8 cellular contexts compared by ENCODE assay signal in genomic region chr5:178624626-178625546, GRCh38. TPM values are rescaled to one million over a fixed set of nuclear protein-coding genes. Genes with fewer than 3 reads are reported as not detected.
A peak's percentile ranks its signal among the peaks of the same experiment; 100 is the strongest.
DNase-seq lines count a peak whose midpoint lies in the region; ATAC-seq, FAIRE-seq and TF ChIP-seq lines count a peak whose summit lies in the region.

No MANE protein-coding gene starts in this region.

- H3K27me3 ChIP-seq in K562 (ENCODE audit: control insufficient read depth in 2 of 2, insufficient read depth in 2 of 2, low read length in 2 of 2), result no peaks in the 10 kb centered on the region

- no peak for TF ChIP-seq POLR2A in A549 (IDR thresholded peaks at IDR 0.05; ENCODE audit: low read length)
- TF ChIP-seq POLR2A in K562 (conservative IDR thresholded peaks at IDR 0.05), result no peak

- WGBS in A549 (ENCODE audit: missing lambda C conversion rate), result 94% methylated on average over 15 of the region's 15 CpGs
- WGBS in K562 (ENCODE audit: insufficient coverage, low coverage, missing lambda C conversion rate), result 9% methylated on average over 14 of the region's 15 CpGs
- WGBS in mesodermal cell (ENCODE audit: insufficient coverage in 2 of 2), 2 experiments, result 28 to 50% methylated on average over 9 to 10 of the region's 15 CpGs

- no peak overlapping the region for H3K27ac ChIP-seq in A549
- peak overlapping the region; percentile 84 for H3K27ac ChIP-seq in K562 (ENCODE audit: extremely low read depth, low read depth, low read length)
- H3K27ac ChIP-seq in mesodermal cell (ENCODE audit: low read depth, low read length, severe bottlenecking), result peak overlapping the region; percentile 89

- H3K36me3 ChIP-seq in K562 (ENCODE audit: control insufficient read depth, insufficient read depth, low read length), result peaks cover 34% of the 10 kb centered on the region
- peaks cover 35% of the 10 kb centered on the region for H3K36me3 ChIP-seq in mesodermal cell (ENCODE audit: control insufficient read depth, insufficient read depth, low read length)

- DNase-seq in A549 (ENCODE audit: low read depth in 1 of 2, low spot score in 1 of 2), result no peak
- peak; percentile 61 for DNase-seq in HFFc6
- DNase-seq in K562 (ENCODE audit: extremely low read depth in 1 of 4, low spot score in 3 of 4), result peak in 1 of 4 experiments; percentile 27
- no peak for DNase-seq in stimulated activated CD4-positive, alpha-beta T cell treated with anti-CD3 and anti-CD28 coated beads, Interleukin-4, amount 100 ng/mL, for 24 hours
- DNase-seq in NCI-H128 (lab: John Stamatoyannopoulos, UW; ENCODE audit: unreplicated experiment), result no peak

- H3K4me1 ChIP-seq in A549, result peaks cover 14% of the 10 kb centered on the region
- peaks cover 4 to 5% of the 10 kb centered on the region in 2 experiments; a peak in 2 of 5 replicates for H3K4me1 ChIP-seq in K562 (replicated peaks in 1 of 2; ENCODE audit: control insufficient read depth in 2 of 2, insufficient read depth in 2 of 2, low read length in 2 of 2)
- H3K4me1 ChIP-seq in mesodermal cell (ENCODE audit: control insufficient read depth, insufficient read depth, low read length, poor library complexity, severe bottlenecking), result no peaks in the 10 kb centered on the region

- intact Hi-C loops in K562 (cut with micrococcal nuclease), result loop anchor here (10.0 kb wide), 1 partner anchor 210 kb away; no protein-coding TSS in a partner anchor

- TF ChIP-seq EP300 in A549 (IDR thresholded peaks at IDR 0.05), result no peak
- TF ChIP-seq EP300 in K562 (IDR thresholded peaks at IDR 0.05; ENCODE audit: low read length), result no peak

- H3K4me3 ChIP-seq in A549 (peak overlapping the region; percentile 82), K562 (peak overlapping the region; percentile 96), mesodermal cell (ENCODE audit: extremely low read depth, insufficient read depth, low read length, poor library complexity, severe bottlenecking) (peak overlapping the region; percentile 88)

- H3K4me1 Mint-ChIP-seq in HFFc6 (ENCODE audit: low read depth), result peaks cover 25% of the 10 kb centered on the region

- no peaks in the 10 kb centered on the region for H4K20me1 ChIP-seq in K562 (replicated peaks; ENCODE audit: control insufficient read depth, insufficient read depth, low read length)

- H3K4me2 ChIP-seq in A549 (peak overlapping the region; percentile 77), K562 (ENCODE audit: insufficient read depth, low read length) (peak overlapping the region; percentile 98)

- in situ Hi-C loops in K562 (cut with MboI), result no loop called here

- TF ChIP-seq RAD21 in A549 (conservative IDR thresholded peaks at IDR 0.05 in 1 of 2, IDR thresholded peaks at IDR 0.05 in 1 of 2) (no peak), K562 (CRISPR knock-in tag; conservative IDR thresholded peaks at IDR 0.05 in 1 of 2, IDR thresholded peaks at IDR 0.05 in 1 of 2) (no peak)

- no peaks in the 10 kb centered on the region for H3K9me1 ChIP-seq in K562 (ENCODE audit: control insufficient read depth, insufficient read depth, low read length)

- CTCF ChIA-PET in A549 (lab: Yijun Ruan, JAX), result interaction anchor here (0.7 to 1.6 kb wide), 3 partner anchors 35 to 870 kb away, joined by 3 to 4 read pairs (median 3); partner anchors contain the start of gene COL23A1
- CTCF ChIA-PET in K562 (lab: Yijun Ruan, JAX; ENCODE audit: low intra/inter-chr PET ratio), result no interaction called here

- peaks cover 22% of the 10 kb centered on the region for H3K36me3 Mint-ChIP-seq in HFFc6 (ENCODE audit: low read depth)

- H3K4me3 Mint-ChIP-seq in HFFc6, result peak overlapping the region; percentile 92

- TF ChIP-seq CTCF in A549 (IDR thresholded peaks at IDR 0.05) (no peak), HFFc6 (IDR thresholded peaks at IDR 0.05) (no peak), K562 (IDR thresholded peaks at IDR 0.05 in 2 of 3, conservative IDR thresholded peaks at IDR 0.05 in 1 of 3; ENCODE audit: insufficient read depth in 2 of 3, low read depth in 1 of 3, low read length in 3 of 3) (no peak)

- peak overlapping the region; percentile 87 to 89 for H3K9ac ChIP-seq in K562 (ENCODE audit: insufficient read depth in 1 of 2, low read depth in 2 of 2, low read length in 2 of 2)

- ATAC-seq in A549 (no peak), K562 (peak; percentile 15), GM21528 (IDR thresholded peaks at IDR 0.05; ENCODE audit: low FRiP score, unreplicated experiment) (no peak), HG03045 (IDR thresholded peaks at IDR 0.05; ENCODE audit: unreplicated experiment) (no peak)

- FAIRE-seq in A549 (lab: Jason Lieb, UNC) (no peak), K562 (lab: Jason Lieb, UNC) (peak; percentile 52)

- 0 out of 2 replicates have a peak overlapping the region, but pooled peaks have one; percentile 5 for H2AFZ ChIP-seq in K562 (ENCODE audit: low read depth, low read length)

- POLR2A ChIA-PET in A549 (lab: Yijun Ruan, JAX), result interaction anchor here (1.7 kb wide), 1 partner anchor 24 kb away, joined by 3 read pairs; no protein-coding TSS in a partner anchor
- POLR2A ChIA-PET in K562 (lab: Yijun Ruan, JAX), result interaction anchor here (0.7 to 3.4 kb wide), 11 partner anchors 13 to 1516 kb away, joined by 3 to 14 read pairs (median 3); no protein-coding TSS in a partner anchor

- H3K27ac Mint-ChIP-seq in HFFc6, result peak overlapping the region; percentile 98

- H3K27me3 Mint-ChIP-seq in HFFc6 (ENCODE audit: insufficient read depth), result peaks cover 4% of the 10 kb centered on the region

- H3K79me2 ChIP-seq in K562 (ENCODE audit: control insufficient read depth, insufficient read depth, low read length), result peaks cover 52% of the 10 kb centered on the region

- H3K9me3 ChIP-seq in A549 (peaks cover 22% of the 10 kb centered on the region), K562 (replicated peaks; ENCODE audit: control insufficient read depth, insufficient read depth, low read depth, low read length) (peaks cover 4% of the 10 kb centered on the region), mesodermal cell (ENCODE audit: control insufficient read depth, low read length) (no peaks in the 10 kb centered on the region)

- H3K9me3 Mint-ChIP-seq in HFFc6, result no peaks in the 10 kb centered on the region

- no TSS peak for BruUV-seq in K562 (replicated peaks; lab: Mats Ljungman, UMichigan)

RNA-seq across cellular contexts. Expression of gene CLK4, which starts 2.0 kb away (rescaled TPM):
- polyA plus RNA-seq in A549 (2011; rRNA removed) (21.8 and 26.0 TPM in 2 replicates), A549 (2017; fragmentation: RNase III; extraction: RNeasy Plus Mini Kit Qiagen cat#74134 plus additional on column Dnase treatment) (12.6 to 14.1 TPM (median 13.1 TPM) in 3 replicates), K562 (2011; rRNA removed) (21.1 and 23.1 TPM in 2 replicates), K562 (2014; fragmentation: Illumina TruSeq; extraction: Trizol) (9.6 and 10.5 TPM in 2 replicates), K562 (2014; fragmentation: Nextera tagmentation; extraction: Ambion mirVana) (10 to 100 TPM; 12.9 to 13.9 TPM), K562 (2014; rRNA removed) (11.9 and 14.6 TPM in 2 replicates)
- 4.6 and 5.0 TPM in 2 replicates for polyA plus RNA-seq in A549 (2012; cell fraction: cytosol; rRNA removed)
- 8.1 and 11.0 TPM in 2 replicates for polyA plus RNA-seq in A549 (2012; cell fraction: nucleus; rRNA removed)
- polyA minus RNA-seq in A549 (2011; rRNA and poly(A)+ RNA removed), result 15.2 and 18.9 TPM in 2 replicates
- 10 to 100 TPM in 2 of 6 experiments, 1 to 10 TPM in 4; 8.5 to 11.7 (median 8.8) TPM for total RNA-seq in HFFc6 (2021; fragmentation: NEBNext Ultra II Directional; extraction: Animal tissue kit (Norgen Biotek cat#: 25700))
- 59.0 and 147 TPM in 2 replicates for total RNA-seq in K562 (2011; cell fraction: chromatin; rRNA removed; ENCODE audit: low replicate concordance)
- 30.5 and 35.3 TPM in 2 replicates for total RNA-seq in K562 (2011; cell fraction: nucleolus; rRNA removed)
- 75.2 and 130 TPM in 2 replicates for total RNA-seq in K562 (2011; cell fraction: nucleoplasm; rRNA removed)
- total RNA-seq in K562 (2014; rRNA removed) (17.0 and 18.5 TPM in 2 replicates), K562 (2014; rRNA removed; fragmentation: Illumina TruSeq; extraction: Trizol) (17.3 and 17.7 TPM in 2 replicates), K562 (2015; rRNA removed; fragmentation: Illumina TruSeq; extraction: Trizol) (20.3 and 22.6 TPM in 2 replicates), K562 (2021) (11.8 and 13.0 TPM in 2 replicates)
- polyA plus RNA-seq in K562 (2011; cell fraction: cytosol; rRNA removed), result 3.1 and 7.4 TPM in 2 replicates
- polyA plus RNA-seq in K562 (2011; cell fraction: nucleus; rRNA removed), result 60.8 and 88.8 TPM in 2 replicates
- polyA plus RNA-seq in K562 (2012), result 9.0 and 9.9 TPM in 2 replicates
- polyA minus RNA-seq in K562 (2011; rRNA and poly(A)+ RNA removed), result 69.5 and 71.9 TPM in 2 replicates
- polyA minus RNA-seq in K562 (2011; cell fraction: cytosol; rRNA and poly(A)+ RNA removed), result 6.1 and 7.1 TPM in 2 replicates
- 71.5 and 133 TPM in 2 replicates for polyA minus RNA-seq in K562 (2011; cell fraction: nucleus; rRNA and poly(A)+ RNA removed)
- 15.4 TPM for polyA plus RNA-seq in mesodermal cell (2013, experiment 1 of 2)
- 19.6 TPM for polyA plus RNA-seq in mesodermal cell (2013, experiment 2 of 2)

RNA-seq across cellular contexts. Expression of gene COL23A1, which starts 34.7 kb away (rescaled TPM):
- polyA plus RNA-seq in A549 (2011; rRNA removed) (not detected in 2 replicates), A549 (2017; fragmentation: RNase III; extraction: RNeasy Plus Mini Kit Qiagen cat#74134 plus additional on column Dnase treatment) (not detected in 3 replicates), K562 (2011; rRNA removed) (not detected in 2 replicates), K562 (2014; fragmentation: Illumina TruSeq; extraction: Trizol) (not detected in 2 replicates), K562 (2014; fragmentation: Nextera tagmentation; extraction: Ambion mirVana) (not detected), K562 (2014; rRNA removed) (0.09 TPM in 1 of 2 replicates, not detected in the other)
- not detected in 2 replicates for polyA plus RNA-seq in A549 (2012; cell fraction: cytosol; rRNA removed)
- polyA plus RNA-seq in A549 (2012; cell fraction: nucleus; rRNA removed), result not detected in 2 replicates
- not detected in 2 replicates for polyA minus RNA-seq in A549 (2011; rRNA and poly(A)+ RNA removed)
- not detected for total RNA-seq in HFFc6 (2021; fragmentation: NEBNext Ultra II Directional; extraction: Animal tissue kit (Norgen Biotek cat#: 25700))
- not detected in 2 replicates for total RNA-seq in K562 (2011; cell fraction: chromatin; rRNA removed; ENCODE audit: low replicate concordance)
- not detected in 2 replicates for total RNA-seq in K562 (2011; cell fraction: nucleolus; rRNA removed)
- total RNA-seq in K562 (2011; cell fraction: nucleoplasm; rRNA removed), result not detected in 2 replicates
- total RNA-seq in K562 (2014; rRNA removed) (not detected in 2 replicates), K562 (2014; rRNA removed; fragmentation: Illumina TruSeq; extraction: Trizol) (not detected in 2 replicates), K562 (2015; rRNA removed; fragmentation: Illumina TruSeq; extraction: Trizol) (not detected in 2 replicates), K562 (2021) (0.09 TPM in 1 of 2 replicates, not detected in the other)
- not detected in 2 replicates for polyA plus RNA-seq in K562 (2011; cell fraction: cytosol; rRNA removed)
- polyA plus RNA-seq in K562 (2011; cell fraction: nucleus; rRNA removed), result 0.04 and 0.08 TPM in 2 replicates
- 0.08 and 0.18 TPM in 2 replicates for polyA plus RNA-seq in K562 (2012)
- polyA minus RNA-seq in K562 (2011; rRNA and poly(A)+ RNA removed), result not detected in 2 replicates
- polyA minus RNA-seq in K562 (2011; cell fraction: cytosol; rRNA and poly(A)+ RNA removed), result not detected in 2 replicates
- 0.13 TPM in 1 of 2 replicates, not detected in the other for polyA minus RNA-seq in K562 (2011; cell fraction: nucleus; rRNA and poly(A)+ RNA removed)
- polyA plus RNA-seq in mesodermal cell (2013, experiment 1 of 2), result 9.1 TPM
- 6.4 TPM for polyA plus RNA-seq in mesodermal cell (2013, experiment 2 of 2)

Comparison
In these comparisons a context has a peak if more than half of its experiments do, and no peak if none do; other contexts are left out.
1. H3K27ac ChIP-seq: peak in K562 (single experiment) and mesodermal cell (single experiment); none in A549 (0 of 2).
2. Peak in every context shown above with its lines, with median percentiles within 50 percentile points of each other: H3K4me3 ChIP-seq.